Comparison of ENCODE assay signal across 19 cellular contexts in the genomic region with DNA sequence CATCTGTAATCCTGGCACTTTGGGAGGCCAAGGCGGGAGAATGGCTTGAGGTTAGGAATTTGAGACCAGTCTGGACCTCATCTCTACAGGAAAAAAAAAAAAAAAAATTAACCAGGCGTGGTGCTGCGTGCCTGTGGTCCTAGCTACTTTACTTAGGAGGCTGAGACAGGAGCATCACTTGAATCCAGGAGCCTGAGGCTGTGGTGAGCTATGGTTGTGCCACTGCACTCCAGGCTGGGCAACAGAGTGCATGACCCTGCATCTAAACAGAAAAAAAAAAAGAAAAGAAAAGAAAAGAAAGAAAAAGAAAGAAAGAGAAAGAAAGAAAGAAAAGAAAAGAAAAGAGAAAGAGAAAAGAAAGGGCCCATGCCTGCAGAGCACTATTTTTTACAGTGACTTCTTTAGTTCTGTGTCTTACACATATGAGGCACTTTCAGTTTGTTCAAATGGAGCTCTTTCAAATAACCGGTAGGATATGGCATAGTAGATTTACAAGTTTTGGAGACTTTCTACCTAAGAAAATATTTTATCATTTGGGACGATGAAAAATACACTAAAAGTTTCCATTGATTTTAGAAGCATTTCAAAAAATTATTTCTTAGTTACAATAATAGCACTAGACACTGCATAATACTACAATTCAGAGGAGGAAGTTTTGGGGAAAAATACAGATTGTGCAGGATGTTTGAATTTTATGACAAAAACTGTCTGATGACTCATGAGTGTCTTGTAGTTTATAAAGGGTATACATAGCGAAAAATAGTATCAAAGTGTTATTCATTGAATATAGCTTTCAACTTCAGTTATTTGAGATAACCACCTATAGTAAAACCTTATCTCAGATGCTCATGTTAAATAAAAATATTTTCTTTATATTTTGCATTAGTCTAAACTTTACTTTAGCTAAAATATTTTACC.
A peak's percentile ranks its signal among the peaks of the same experiment; 100 is the strongest.
DNase-seq lines count a peak whose midpoint lies in the region; ATAC-seq and TF ChIP-seq lines count a peak whose summit lies in the region.
"Had no signal": no experiment of that assay in that cellular context is flagged by ENCODE, and none has a peak within 500 bp of the region (broad histone marks: within the 10 kb centered on the region; RNA-seq: fewer than 3 reads in every experiment).

No MANE protein-coding gene starts in this region.

- H3K9me3 ChIP-seq in smooth muscle cell (replicated peaks; ENCODE audit: low read depth) (no peaks in the 10 kb centered on the region), hepatocyte (ENCODE audit: low read depth) (no peaks in the 10 kb centered on the region), PC-9 (ENCODE audit: insufficient read depth, low read depth) (no peaks in the 10 kb centered on the region)

- peak overlapping the region; percentile 17 for H3K27ac ChIP-seq in smooth muscle cell (ENCODE audit: low read depth)
- H3K27ac ChIP-seq in hepatocyte, result no peak overlapping the region
- H3K27ac ChIP-seq in PC-9, result no peak overlapping the region
- H3K27ac ChIP-seq: neural progenitor cell had no signal

- no peaks in the 10 kb centered on the region for H3K27me3 Mint-ChIP-seq in activated T-cell treated with anti-CD3 and anti-CD28 coated beads, Interleukin-2, amount 50 U/mL, for 72 hours (ENCODE audit: low read depth)

- intact Hi-C loops in PC-9 (cut with micrococcal nuclease; ENCODE audit: unreplicated experiment), result no loop called here

- no peak for TF ChIP-seq CTCF in smooth muscle cell (IDR thresholded peaks at IDR 0.05; ENCODE audit: borderline replicate concordance, insufficient read depth, poor library complexity, severe bottlenecking)
- no peak for TF ChIP-seq CTCF in hepatocyte (IDR thresholded peaks at IDR 0.05; ENCODE audit: poor library complexity)
- TF ChIP-seq CTCF in PC-9 (conservative IDR thresholded peaks at IDR 0.05), result no peak

- no TSS peak for BruUV-seq in PC-9 (replicated peaks; lab: Mats Ljungman, UMichigan)

- POLR2A ChIA-PET in PC-9 (lab: Charles Lee; ENCODE audit: unreplicated experiment), result interaction anchor here (0.6 to 0.7 kb wide), 2 partner anchors 13 to 27 kb away, joined by 8 read pairs; no protein-coding TSS in a partner anchor

- CTCF ChIA-PET in PC-9 (lab: Charles Lee), result no interaction called here

- H3K4me3 ChIP-seq in smooth muscle cell, result no peak overlapping the region
- no peak overlapping the region for H3K4me3 ChIP-seq in hepatocyte
- no peak overlapping the region for H3K4me3 ChIP-seq in PC-9
- H3K4me3 ChIP-seq: neural progenitor cell had no signal

- peaks cover 0 to 2% of the 10 kb centered on the region in 2 donors for H3K9me3 Mint-ChIP-seq in activated T-cell treated with anti-CD3 and anti-CD28 coated beads, Interleukin-2, amount 50 U/mL, for 72 hours
- H3K9me3 Mint-ChIP-seq in activated naive CD4-positive, alpha-beta T cell treated with anti-CD3 and anti-CD28 coated beads, Interleukin-2, amount 50 U/mL, for 72 hours, result peaks cover 0 to 9% of the 10 kb centered on the region in 2 donors

- H3K36me3 ChIP-seq in smooth muscle cell (ENCODE audit: low read depth) (no peaks in the 10 kb centered on the region), hepatocyte (replicated peaks; ENCODE audit: insufficient read depth, low read depth) (no peaks in the 10 kb centered on the region), PC-9 (ENCODE audit: low read depth) (no peaks in the 10 kb centered on the region)
- H3K36me3 ChIP-seq: neural progenitor cell had no signal

- 88% methylated on average over 6 of the region's 6 CpGs for WGBS in smooth muscle cell (ENCODE audit: low lambda C conversion rate)
- WGBS in hepatocyte (ENCODE audit: low lambda C conversion rate, missing lambda C conversion rate), result 96% methylated on average over 6 of the region's 6 CpGs

- H2AFZ ChIP-seq in smooth muscle cell (ENCODE audit: low read depth) (no peak overlapping the region), hepatocyte (no peak overlapping the region), PC-9 (no peak overlapping the region)
- H2AFZ ChIP-seq: neural progenitor cell had no signal

- H3K9ac ChIP-seq in smooth muscle cell (ENCODE audit: low read depth), result no peak overlapping the region
- H3K9ac ChIP-seq: neural progenitor cell had no signal

- no peaks in the 10 kb centered on the region for H4K20me1 ChIP-seq in smooth muscle cell (ENCODE audit: low read depth)
- no peaks in the 10 kb centered on the region for H4K20me1 ChIP-seq in hepatocyte (ENCODE audit: insufficient read depth, poor library complexity, severe bottlenecking)
- no peaks in the 10 kb centered on the region for H4K20me1 ChIP-seq in PC-9 (ENCODE audit: insufficient read depth)

- DNase-seq in activated T-cell treated with anti-CD3 and anti-CD28 coated beads, Interleukin-2, amount 50 U/mL, for 72 hours, result no peak
- DNase-seq in activated T-cell treated with anti-CD3 and anti-CD28 coated beads, Interleukin-2, amount 50 U/mL, for 1 hour, result no peak
- DNase-seq in activated naive CD4-positive, alpha-beta T cell treated with anti-CD3 and anti-CD28 coated beads, Interleukin-2, amount 50 U/mL, for 72 hours (ENCODE audit: low spot score in 2 of 2), result no peak
- DNase-seq in smooth muscle cell (lab: John Stamatoyannopoulos, UW; ENCODE audit: unreplicated experiment) (no peak), hepatocyte (ENCODE audit: low spot score) (no peak), PC-9 (no peak)
- DNase-seq: central memory CD4-positive, alpha-beta T cell; effector CD8-positive, alpha-beta T cell; H7; hypothalamus; mesendoderm; MM.1S; NCI-H2081; NCI-H526; retina; substantia nigra had no signal

- peaks cover 12 to 29% of the 10 kb centered on the region in 2 donors for H3K36me3 Mint-ChIP-seq in activated T-cell treated with anti-CD3 and anti-CD28 coated beads, Interleukin-2, amount 50 U/mL, for 72 hours (ENCODE audit: insufficient read depth in 2 of 2)
- peaks cover 31 to 49% of the 10 kb centered on the region in 2 donors for H3K36me3 Mint-ChIP-seq in activated naive CD4-positive, alpha-beta T cell treated with anti-CD3 and anti-CD28 coated beads, Interleukin-2, amount 50 U/mL, for 72 hours

- H3K4me1 Mint-ChIP-seq in activated T-cell treated with anti-CD3 and anti-CD28 coated beads, Interleukin-2, amount 50 U/mL, for 72 hours (ENCODE audit: low read depth), result peaks cover 47% of the 10 kb centered on the region
- H3K4me1 Mint-ChIP-seq: neural progenitor cell had no signal

- peak overlapping the region; percentile 54 for H3K27ac Mint-ChIP-seq in activated T-cell treated with anti-CD3 and anti-CD28 coated beads, Interleukin-2, amount 50 U/mL, for 72 hours
- peak overlapping the region; percentile 9 to 67 for H3K27ac Mint-ChIP-seq in activated naive CD4-positive, alpha-beta T cell treated with anti-CD3 and anti-CD28 coated beads, Interleukin-2, amount 50 U/mL, for 72 hours
- H3K27ac Mint-ChIP-seq: neural progenitor cell had no signal

- H3K79me2 ChIP-seq in smooth muscle cell (ENCODE audit: low read depth), result peaks cover 6% of the 10 kb centered on the region
- no peaks in the 10 kb centered on the region for H3K79me2 ChIP-seq in hepatocyte
- H3K79me2 ChIP-seq in PC-9 (ENCODE audit: low read depth), result no peaks in the 10 kb centered on the region; the same call in 1 of the 2 replicates

- H3K9me2 ChIP-seq in hepatocyte (replicated peaks; ENCODE audit: insufficient read depth), result no peaks in the 10 kb centered on the region
- peaks cover 3% of the 10 kb centered on the region; the same call in 1 of the 2 replicates for H3K9me2 ChIP-seq in PC-9 (ENCODE audit: insufficient read depth)

- H3K27me3 ChIP-seq in smooth muscle cell (ENCODE audit: low read depth) (no peaks in the 10 kb centered on the region), hepatocyte (no peaks in the 10 kb centered on the region), PC-9 (ENCODE audit: insufficient read depth, low read depth) (no peaks in the 10 kb centered on the region)
- H3K27me3 ChIP-seq: neural progenitor cell had no signal

- peak overlapping the region; percentile 11 to 85 for H3K4me3 Mint-ChIP-seq in activated T-cell treated with anti-CD3 and anti-CD28 coated beads, Interleukin-2, amount 50 U/mL, for 72 hours
- H3K4me3 Mint-ChIP-seq: neural progenitor cell had no signal

- H3K4me2 ChIP-seq in smooth muscle cell (no peak overlapping the region), hepatocyte (no peak overlapping the region), PC-9 (no peak overlapping the region)
- H3K4me2 ChIP-seq: neural progenitor cell had no signal

- ATAC-seq in activated T-cell treated with anti-CD3 and anti-CD28 coated beads, Interleukin-2, amount 50 U/mL, for 72 hours (replicated peaks in 1 of 2), result peak in 1 of 2 donors; percentile 62
- peak; percentile 57 for ATAC-seq in HG03280 (IDR thresholded peaks at IDR 0.05; ENCODE audit: unreplicated experiment)
- peak; percentile 31 to 80 for ATAC-seq in activated naive CD4-positive, alpha-beta T cell treated with anti-CD3 and anti-CD28 coated beads, Interleukin-2, amount 50 U/mL, for 72 hours
- ATAC-seq in HG02938 (IDR thresholded peaks at IDR 0.05; ENCODE audit: unreplicated experiment), result no peak

- H3F3A ChIP-seq in smooth muscle cell (ENCODE audit: low read depth) (no peaks in the 10 kb centered on the region), PC-9 (ENCODE audit: insufficient read depth, low read depth) (no peaks in the 10 kb centered on the region)

- H3K4me1 ChIP-seq in smooth muscle cell (ENCODE audit: low read depth), result no peaks in the 10 kb centered on the region
- H3K4me1 ChIP-seq in hepatocyte (ENCODE audit: insufficient read depth), result no peaks in the 10 kb centered on the region
- no peaks in the 10 kb centered on the region for H3K4me1 ChIP-seq in PC-9 (replicated peaks; ENCODE audit: insufficient read depth)
- H3K4me1 ChIP-seq: neural progenitor cell had no signal
